Comparison of ENCODE assay signal across 7 cellular contexts in the genomic region with DNA sequence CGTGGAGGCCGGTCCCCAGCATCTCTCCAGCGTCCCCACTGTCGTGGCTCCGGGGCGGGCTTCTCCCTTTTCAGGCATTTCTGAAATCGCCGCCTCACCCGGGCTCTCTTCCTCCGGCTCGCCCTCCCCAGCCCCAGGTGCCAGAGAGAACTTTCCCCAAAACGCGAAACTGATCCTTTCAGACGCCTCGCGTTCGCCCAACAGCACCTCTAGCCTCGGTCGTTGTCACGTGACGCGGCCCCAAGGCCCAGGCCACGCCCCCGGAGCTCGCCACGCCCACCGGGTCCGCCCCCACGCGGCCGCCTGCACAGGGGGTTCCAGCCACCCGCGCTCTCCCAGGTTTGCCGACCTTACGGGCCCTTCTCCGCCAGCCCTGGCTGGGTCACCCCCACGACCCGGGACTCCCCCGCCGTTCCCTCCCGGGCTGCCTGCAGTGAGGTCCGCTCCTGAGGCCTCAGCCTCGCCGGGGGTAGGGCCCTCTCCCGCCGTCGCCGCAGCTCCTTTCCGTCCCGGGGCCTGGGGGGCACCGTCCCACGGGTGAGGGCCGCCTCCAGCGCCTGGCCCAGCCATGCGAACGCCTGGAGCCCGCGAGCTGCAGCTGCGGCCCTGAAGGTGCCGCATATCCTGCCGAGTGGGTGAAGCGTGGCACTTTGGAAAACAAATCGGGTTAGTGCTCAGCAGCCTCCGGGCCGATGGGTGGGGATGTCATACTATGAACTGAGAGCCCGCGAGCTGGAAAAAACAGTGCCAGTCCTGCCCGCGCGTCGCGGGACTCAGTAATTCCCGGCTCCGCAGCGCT. TPM values are rescaled to one million over a fixed set of nuclear protein-coding genes. Genes with fewer than 3 reads are reported as not detected.
DNase-seq lines count a peak whose midpoint lies in the region; ATAC-seq, FAIRE-seq and TF ChIP-seq lines count a peak whose summit lies in the region.

No MANE protein-coding gene starts in this region.

- TF ChIP-seq CTCF in NB4 (IDR thresholded peaks at IDR 0.05; ENCODE audit: low read depth, low read length), result no peak

- H3K27me3 Mint-ChIP-seq in T-helper 1 cell treated with Interleukin-12 subunit alpha and Interleukin-12 subunit beta and Interleukin-4 antibody, amounts not matched to agents 30 μg/mL and 1 μg/mL, for 36 hours (ENCODE audit: low read depth), result peaks cover 5% of the 10 kb centered on the region

- peaks cover 7% of the 10 kb centered on the region for H3K4me1 Mint-ChIP-seq in T-helper 1 cell treated with Interleukin-12 subunit alpha and Interleukin-12 subunit beta and Interleukin-4 antibody, amounts not matched to agents 30 μg/mL and 1 μg/mL, for 36 hours (ENCODE audit: low read depth)

- H3K4me3 Mint-ChIP-seq in T-helper 1 cell treated with Interleukin-12 subunit alpha and Interleukin-12 subunit beta and Interleukin-4 antibody, amounts not matched to agents 30 μg/mL and 1 μg/mL, for 36 hours, result peak overlapping the region; percentile 96

- TF ChIP-seq POLR2A in GM12892 (IDR thresholded peaks at IDR 0.05; ENCODE audit: low read depth, low read length) (peak; percentile 39; the same call in 1 of the 2 replicates), NB4 (IDR thresholded peaks at IDR 0.05; ENCODE audit: extremely low read depth, insufficient read length) (no peak)

- FAIRE-seq in GM12892 (lab: Jason Lieb, UNC), result peak; percentile 96

- peak; percentile 86 for ATAC-seq in HG02571 (IDR thresholded peaks at IDR 0.05; ENCODE audit: unreplicated experiment)
- ATAC-seq in sciatic nerve, result peak; percentile 98

- intact Hi-C loops in sciatic nerve (cut with DNase I), result no loop called here

- peak overlapping the region; percentile 42 for H3K4me3 ChIP-seq in NB4 (ENCODE audit: low read depth, low read length)

- DNase-seq in GM12892 (ENCODE audit: insufficient read length), result peak; percentile 97
- peak; percentile 76 for DNase-seq in NB4 (ENCODE audit: low read depth)
- peak in 57 of 58 donors; percentile 23 to 94 (median 81) for DNase-seq in anterior cingulate cortex (lab: John Stamatoyannopoulos, UW)
- peak; percentile 73 to 84 for DNase-seq in hippocampal formation (lab: John Stamatoyannopoulos, UW)
- DNase-seq in sciatic nerve (ENCODE audit: low spot score), result peak; percentile 97

- H3K36me3 Mint-ChIP-seq in T-helper 1 cell treated with Interleukin-12 subunit alpha and Interleukin-12 subunit beta and Interleukin-4 antibody, amounts not matched to agents 30 μg/mL and 1 μg/mL, for 36 hours (ENCODE audit: low read depth), result no peaks in the 10 kb centered on the region

- H3K27ac Mint-ChIP-seq in T-helper 1 cell treated with Interleukin-12 subunit alpha and Interleukin-12 subunit beta and Interleukin-4 antibody, amounts not matched to agents 30 μg/mL and 1 μg/mL, for 36 hours, result peak overlapping the region; percentile 76

- H3K9me3 Mint-ChIP-seq in T-helper 1 cell treated with Interleukin-12 subunit alpha and Interleukin-12 subunit beta and Interleukin-4 antibody, amounts not matched to agents 30 μg/mL and 1 μg/mL, for 36 hours, result no peaks in the 10 kb centered on the region

RNA-seq across cellular contexts. Expression of a gene that starts 21.0 kb away (rescaled TPM):
- 266 TPM for polyA plus RNA-seq in GM12892 (2012; ENCODE audit: missing spikeins)
- 314 TPM for total RNA-seq in sciatic nerve

Comparison
In these comparisons a context has a peak if more than half of its experiments do, and no peak if none do; other contexts are left out.
1. Peak in every context shown above with its lines: DNase-seq, ATAC-seq and H3K4me3 ChIP-seq.